22 cellular contexts compared by ENCODE assay signal in genomic region chr1:1149416-1149815, GRCh38. TPM values are rescaled to one million over a fixed set of nuclear protein-coding genes. Genes with fewer than 3 reads are reported as not detected.
DNase-seq lines count a peak whose midpoint lies in the region; ATAC-seq and TF ChIP-seq lines count a peak whose summit lies in the region.
"Had no signal": no experiment of that assay in that cellular context is flagged by ENCODE, and none has a peak within 500 bp of the region (broad histone marks: within the 10 kb centered on the region; RNA-seq: fewer than 3 reads in every experiment).

No MANE protein-coding gene starts in this region.

- H3K4me1 Mint-ChIP-seq in Calu3 (ENCODE audit: low read depth, unreplicated experiment) (no peaks in the 10 kb centered on the region), memory B cell (peaks cover 11% of the 10 kb centered on the region)
- peaks cover 0 to 7% (median 2%) of the 10 kb centered on the region in 3 donors for H3K4me1 Mint-ChIP-seq in CD8-positive, alpha-beta memory T cell
- H3K4me1 Mint-ChIP-seq: CD14-positive monocyte had no signal

- TF ChIP-seq CTCF in Calu3 (IDR thresholded peaks at IDR 0.05; ENCODE audit: unreplicated experiment) (no peak), PC-9 (conservative IDR thresholded peaks at IDR 0.05) (no peak), stomach (IDR thresholded peaks at IDR 0.05) (no peak), gastrocnemius medialis (IDR thresholded peaks at IDR 0.05 in 4 of 5, conservative IDR thresholded peaks at IDR 0.05 in 1 of 5) (no peak)

- DNase-seq in Calu3 (no peak), PC-9 (no peak), memory B cell (ENCODE audit: low spot score in 2 of 2) (no peak), stomach (no peak), gastrocnemius medialis (no peak)
- DNase-seq in CD8-positive, alpha-beta memory T cell: no peak
- DNase-seq in stimulated activated CD4-positive, alpha-beta T cell treated with anti-CD3 and anti-CD28 coated beads, Interleukin-4, amount 100 ng/mL, for 4 hours: no peak
- DNase-seq: ACHN; BE2C; CD4-positive, alpha-beta memory T cell; DMS 273 treated with DMSO at 0.1 percent for 48 hours; DND-41; EL; GOT3; H7; IMR-90 had no signal

- H3K9me3 Mint-ChIP-seq in Calu3 (ENCODE audit: low read depth, unreplicated experiment): peaks cover 16% of the 10 kb centered on the region
- H3K9me3 Mint-ChIP-seq in memory B cell: peaks cover 13% of the 10 kb centered on the region
- H3K9me3 Mint-ChIP-seq in CD8-positive, alpha-beta memory T cell: peaks cover 5 to 15% (median 13%) of the 10 kb centered on the region in 5 donors

- H3K4me3 ChIP-seq in PC-9 (no peak overlapping the region), stomach (no peak overlapping the region), gastrocnemius medialis (no peak overlapping the region)
- H3K4me3 ChIP-seq in CD8-positive, alpha-beta memory T cell (ENCODE audit: low read length): no peak overlapping the region
- H3K4me3 ChIP-seq: GM12878, K562 had no signal

- H3K36me3 ChIP-seq in PC-9 (ENCODE audit: low read depth): no peaks in the 10 kb centered on the region
- no peaks in the 10 kb centered on the region for H3K36me3 ChIP-seq in stomach
- no peaks in the 10 kb centered on the region for H3K36me3 ChIP-seq in CD8-positive, alpha-beta memory T cell (ENCODE audit: insufficient read depth, low read length)
- no peaks in the 10 kb centered on the region for H3K36me3 ChIP-seq in gastrocnemius medialis
- H3K36me3 ChIP-seq: BE2C had no signal

- no peaks in the 10 kb centered on the region for H3K27me3 Mint-ChIP-seq in Calu3 (ENCODE audit: unreplicated experiment)
- no peaks in the 10 kb centered on the region for H3K27me3 Mint-ChIP-seq in memory B cell
- H3K27me3 Mint-ChIP-seq in CD8-positive, alpha-beta memory T cell: peaks cover 0 to 2% of the 10 kb centered on the region in 2 donors
- H3K27me3 Mint-ChIP-seq: CD4-positive, alpha-beta memory T cell had no signal

- no peak overlapping the region for H3K4me3 Mint-ChIP-seq in Calu3 (ENCODE audit: low read depth, unreplicated experiment)
- H3K4me3 Mint-ChIP-seq in memory B cell: no peak overlapping the region
- H3K4me3 Mint-ChIP-seq in CD8-positive, alpha-beta memory T cell: no peak overlapping the region
- H3K4me3 Mint-ChIP-seq: CD14-positive monocyte; CD4-positive, alpha-beta memory T cell had no signal

- H3K9me3 ChIP-seq in PC-9 (ENCODE audit: insufficient read depth, low read depth) (no peaks in the 10 kb centered on the region), stomach (no peaks in the 10 kb centered on the region), gastrocnemius medialis (no peaks in the 10 kb centered on the region)
- peaks cover 7% of the 10 kb centered on the region for H3K9me3 ChIP-seq in CD8-positive, alpha-beta memory T cell (ENCODE audit: low read length)
- H3K9me3 ChIP-seq: BE2C had no signal

- BruUV-seq in Calu3 (replicated peaks; lab: Mats Ljungman, UMichigan) (no TSS peak), PC-9 (replicated peaks; lab: Mats Ljungman, UMichigan) (no TSS peak)

- H3K36me3 Mint-ChIP-seq in Calu3 (ENCODE audit: insufficient read depth, unreplicated experiment): peaks cover 26% of the 10 kb centered on the region
- peaks cover 1% of the 10 kb centered on the region for H3K36me3 Mint-ChIP-seq in memory B cell
- H3K36me3 Mint-ChIP-seq in CD8-positive, alpha-beta memory T cell: no peaks in the 10 kb centered on the region
- H3K36me3 Mint-ChIP-seq: CD14-positive monocyte; CD4-positive, alpha-beta memory T cell had no signal

- ATAC-seq in memory B cell (ENCODE audit: low read depth) (no peak), HG03565 (IDR thresholded peaks at IDR 0.05; ENCODE audit: unreplicated experiment) (no peak), gastrocnemius medialis (no peak)
- ATAC-seq: GM12878 had no signal

- H3K4me2 ChIP-seq in PC-9: peak overlapping the region; percentile 50

- intact Hi-C loops in Calu3 (cut with micrococcal nuclease; ENCODE audit: unreplicated experiment): no loop called here
- intact Hi-C loops in PC-9 (cut with micrococcal nuclease; ENCODE audit: unreplicated experiment): no loop called here
- intact Hi-C loops in stomach (cut with DNase I; ENCODE audit: low total_unique reads): no loop called here
- intact Hi-C loops in gastrocnemius medialis (cut with DNase I; ENCODE audit: low total_unique reads): no loop called here

- H3K27me3 ChIP-seq in PC-9 (ENCODE audit: insufficient read depth, low read depth) (no peaks in the 10 kb centered on the region), stomach (peaks cover 0 to 7% (median 0%) of the 10 kb centered on the region in 3 donors), gastrocnemius medialis (peaks cover 0 to 17% (median 7%) of the 10 kb centered on the region in 3 donors)
- H3K27me3 ChIP-seq in CD8-positive, alpha-beta memory T cell (ENCODE audit: insufficient read depth, low read length, poor library complexity, severe bottlenecking): no peaks in the 10 kb centered on the region
- H3K27me3 ChIP-seq: BE2C had no signal

- peak overlapping the region; percentile 54 for H3K27ac Mint-ChIP-seq in Calu3 (ENCODE audit: unreplicated experiment)
- H3K27ac Mint-ChIP-seq in memory B cell: peak overlapping the region; percentile 35
- peak overlapping the region in 1 of 8 donors; percentile 24 for H3K27ac Mint-ChIP-seq in CD8-positive, alpha-beta memory T cell
- H3K27ac Mint-ChIP-seq: CD14-positive monocyte; CD4-positive, alpha-beta memory T cell had no signal

- POLR2A ChIA-PET in PC-9 (lab: Charles Lee; ENCODE audit: unreplicated experiment): no interaction called here
- POLR2A ChIA-PET in CD8-positive, alpha-beta memory T cell (lab: Charles Lee): no interaction called here

- no peak for TF ChIP-seq EP300 in stomach (IDR thresholded peaks at IDR 0.05)

- H3K4me1 ChIP-seq in PC-9 (replicated peaks; ENCODE audit: insufficient read depth) (peaks cover 12% of the 10 kb centered on the region), stomach (peaks cover 11 to 37% (median 24%) of the 10 kb centered on the region in 4 donors), gastrocnemius medialis (no peaks in the 10 kb centered on the region)
- peaks cover 5% of the 10 kb centered on the region for H3K4me1 ChIP-seq in CD8-positive, alpha-beta memory T cell (ENCODE audit: insufficient read depth, low read length)
- H3K4me1 ChIP-seq: BE2C had no signal

- in situ Hi-C loops in gastrocnemius medialis (cut with MboI; ENCODE audit: low sequenced_read_pairs in 4 of 4): loop anchor here in 1 of 4 donors (25.0 kb wide), 1 partner anchor 113 kb away; the partner anchor contains the start of gene UBE2J2

- CTCF ChIA-PET in Calu3 (lab: Charles Lee) (no interaction called here), PC-9 (lab: Charles Lee) (interaction anchor here (0.6 kb wide), 1 partner anchor 80 kb away, joined by 3 read pairs; no protein-coding TSS in a partner anchor)
- CTCF ChIA-PET in CD8-positive, alpha-beta memory T cell (lab: Charles Lee): no interaction called here

- H3K27ac ChIP-seq in PC-9 (no peak overlapping the region), stomach (peak overlapping the region; percentile 58 to 85 (median 70)), gastrocnemius medialis (no peak overlapping the region)
- H3K27ac ChIP-seq in CD8-positive, alpha-beta memory T cell (ENCODE audit: low read depth, low read length): no peak overlapping the region
- H3K27ac ChIP-seq: HL-60 had no signal

- H3F3A ChIP-seq in PC-9 (ENCODE audit: insufficient read depth, low read depth): peaks cover 31% of the 10 kb centered on the region

- no peaks in the 10 kb centered on the region for H3K79me2 ChIP-seq in PC-9 (ENCODE audit: low read depth)

- H3K9me2 ChIP-seq in PC-9 (ENCODE audit: insufficient read depth): no peaks in the 10 kb centered on the region

- H4K20me1 ChIP-seq in PC-9 (ENCODE audit: insufficient read depth): no peaks in the 10 kb centered on the region

- no peak overlapping the region for H2AFZ ChIP-seq in PC-9

- TF ChIP-seq POLR2A in stomach (IDR thresholded peaks at IDR 0.05) (no peak), gastrocnemius medialis (IDR thresholded peaks at IDR 0.05) (no peak)

- 75 to 87% (median 79%) methylated on average over 9 to 15 of the region's 15 CpGs for WGBS in stomach, 5 donors

RNA-seq across cellular contexts. Expression of gene TTLL10, which starts 24.3 kb away (rescaled TPM):
- total RNA-seq in Calu3 (2022): 2.4 and 3.5 TPM in 2 replicates
- total RNA-seq in PC-9 (2021): 4.0 and 5.8 TPM in 2 replicates
- total RNA-seq in stomach: 1 to 10 TPM in 1 of 5 donors, not detected in 4; 6.4 TPM
- polyA plus RNA-seq in stomach: under 1 TPM in 2 of 3 donors, not detected in 1; 0.13 to 0.46 TPM
- total RNA-seq in CD8-positive, alpha-beta memory T cell: not detected
- not detected for polyA plus RNA-seq in CD8-positive, alpha-beta memory T cell
- under 1 TPM in 2 of 4 donors, not detected in 2; 0.13 to 0.16 TPM for total RNA-seq in gastrocnemius medialis
- total RNA-seq: CD4-positive, alpha-beta memory T cell; G401; GM12878; H7; IMR-90; K562 had no signal
- polyA plus RNA-seq: GM12878, IMR-90, K562 had no signal

RNA-seq across cellular contexts. Expression of gene C1orf159, which starts 33.5 kb away (rescaled TPM):
- total RNA-seq in Calu3 (2022): 32.4 and 34.7 TPM in 2 replicates
- 26.6 and 31.1 TPM in 2 replicates for total RNA-seq in PC-9 (2021)
- total RNA-seq in stomach: 10 to 100 TPM; 15.8 to 67.0 (median 33.8) TPM
- 10 to 100 TPM; 10.2 to 17.1 (median 12.8) TPM for polyA plus RNA-seq in stomach
- 10 to 100 TPM; 18.7 to 20.8 TPM for total RNA-seq in CD8-positive, alpha-beta memory T cell
- polyA plus RNA-seq in CD8-positive, alpha-beta memory T cell: 7.9 TPM
- total RNA-seq in gastrocnemius medialis: 1 to 10 TPM; 2.8 to 6.4 (median 5.3) TPM

RNA-seq across cellular contexts. Expression of gene TNFRSF18, which starts 57.0 kb away (rescaled TPM):
- 0.66 TPM in 1 of 2 replicates, not detected in the other for total RNA-seq in Calu3 (2022)
- 6.9 and 14.1 TPM in 2 replicates for total RNA-seq in PC-9 (2021)
- total RNA-seq in stomach: 10 to 100 TPM in 1 of 5 donors, 1 to 10 TPM in 1, not detected in 3; 1.7 to 11.9 TPM
- 1 to 10 TPM in 1 of 3 donors, under 1 TPM in 1, not detected in 1; 0.37 to 3.6 TPM for polyA plus RNA-seq in stomach
- 10 to 100 TPM; 91.0 to 97.1 TPM for total RNA-seq in CD8-positive, alpha-beta memory T cell
- polyA plus RNA-seq in CD8-positive, alpha-beta memory T cell: 2.0 TPM
- not detected for total RNA-seq in gastrocnemius medialis
- total RNA-seq: G401, H7 had no signal
- polyA plus RNA-seq: CD14-positive monocyte had no signal

Comparison
In these comparisons a context has a peak if more than half of its experiments do, and no peak if none do; other contexts are left out.
1. H3K27ac ChIP-seq: peak in stomach (5 of 5); none in PC-9 (single experiment), CD8-positive, alpha-beta memory T cell (single experiment) and gastrocnemius medialis (0 of 4).